In the genomic region with DNA sequence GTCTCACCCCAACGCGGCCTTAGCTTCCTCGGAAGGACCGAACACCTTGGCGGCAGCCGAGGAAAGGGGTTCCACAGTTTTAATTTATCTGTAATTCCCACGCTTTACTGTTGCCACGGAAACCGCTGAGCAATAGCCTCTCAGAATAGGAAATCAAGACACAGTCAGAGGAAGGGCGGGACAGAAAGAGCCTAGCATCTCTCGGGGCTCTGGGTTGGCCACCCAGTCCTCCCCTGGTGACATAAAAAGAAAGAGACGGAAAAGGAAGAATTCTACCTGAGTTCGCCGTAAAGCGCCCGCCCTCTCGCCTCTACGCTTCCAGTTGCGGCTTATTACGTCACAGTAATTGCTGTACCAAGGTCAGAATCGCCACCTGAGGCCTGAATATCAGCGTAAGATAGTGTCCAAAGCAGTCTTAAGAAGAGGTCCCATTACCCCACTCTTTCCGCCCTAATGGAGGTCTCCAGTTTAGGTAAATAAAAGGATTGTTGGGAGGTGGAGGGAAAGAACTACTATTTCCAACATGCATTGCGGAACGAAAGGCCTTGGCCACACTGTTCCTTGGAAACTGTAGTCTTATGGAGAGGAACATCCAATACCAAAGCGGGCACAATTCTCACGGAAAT, we compare ENCODE assay signal across 1 cellular context.
TF ChIP-seq lines count a peak whose summit lies in the region.

No MANE protein-coding gene starts in this region.

TF ChIP-seq in HepG2, 621 proteins besides CTCF, POLR2A, EP300 and RAD21 (continued from another document and continues in another):
- TF ChIP-seq, protein P1, sequence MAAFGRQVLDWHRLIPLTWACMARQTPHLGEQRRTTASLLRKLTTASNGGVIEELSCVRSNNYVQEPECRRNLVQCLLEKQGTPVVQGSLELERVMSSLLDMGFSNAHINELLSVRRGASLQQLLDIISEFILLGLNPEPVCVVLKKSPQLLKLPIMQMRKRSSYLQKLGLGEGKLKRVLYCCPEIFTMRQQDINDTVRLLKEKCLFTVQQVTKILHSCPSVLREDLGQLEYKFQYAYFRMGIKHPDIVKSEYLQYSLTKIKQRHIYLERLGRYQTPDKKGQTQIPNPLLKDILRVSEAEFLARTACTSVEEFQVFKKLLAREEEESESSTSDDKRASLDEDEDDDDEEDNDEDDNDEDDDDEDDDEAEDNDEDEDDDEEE (CRISPR knock-in tag; IDR thresholded peaks at IDR 0.05), result no peak
- no peak for TF ChIP-seq SALL1 (CRISPR knock-in tag; IDR thresholded peaks at IDR 0.05)
- TF ChIP-seq ZFP36L1 (CRISPR knock-in tag; IDR thresholded peaks at IDR 0.05), result 0 out of 2 replicates have a peak, but pooled peaks have one; percentile 21
- TF ChIP-seq CCDC6 (CRISPR knock-in tag; IDR thresholded peaks at IDR 0.05), result 0 out of 2 replicates have a peak, but pooled peaks have one; percentile 54
- TF ChIP-seq, protein P2, sequence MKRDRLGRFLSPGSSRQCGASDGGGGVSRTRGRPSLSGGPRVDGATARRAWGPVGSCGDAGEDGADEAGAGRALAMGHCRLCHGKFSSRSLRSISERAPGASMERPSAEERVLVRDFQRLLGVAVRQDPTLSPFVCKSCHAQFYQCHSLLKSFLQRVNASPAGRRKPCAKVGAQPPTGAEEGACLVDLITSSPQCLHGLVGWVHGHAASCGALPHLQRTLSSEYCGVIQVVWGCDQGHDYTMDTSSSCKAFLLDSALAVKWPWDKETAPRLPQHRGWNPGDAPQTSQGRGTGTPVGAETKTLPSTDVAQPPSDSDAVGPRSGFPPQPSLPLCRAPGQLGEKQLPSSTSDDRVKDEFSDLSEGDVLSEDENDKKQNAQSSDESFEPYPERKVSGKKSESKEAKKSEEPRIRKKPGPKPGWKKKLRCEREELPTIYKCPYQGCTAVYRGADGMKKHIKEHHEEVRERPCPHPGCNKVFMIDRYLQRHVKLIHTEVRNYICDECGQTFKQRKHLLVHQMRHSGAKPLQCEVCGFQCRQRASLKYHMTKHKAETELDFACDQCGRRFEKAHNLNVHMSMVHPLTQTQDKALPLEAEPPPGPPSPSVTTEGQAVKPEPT (CRISPR knock-in tag; IDR thresholded peaks at IDR 0.05; ENCODE audit: low read depth), result peak; percentile 66; the same call in 1 of the 2 replicates
- peak; percentile 54; the same call in 1 of the 2 replicates for TF ChIP-seq ELF3 (CRISPR knock-in tag; IDR thresholded peaks at IDR 0.05)
- no peak for TF ChIP-seq ZNF777 (CRISPR knock-in tag; IDR thresholded peaks at IDR 0.05)
- peak; percentile 1; the same call in 1 of the 2 replicates for TF ChIP-seq FOXC1 (CRISPR knock-in tag; IDR thresholded peaks at IDR 0.05; ENCODE audit: borderline replicate concordance)
- peak; percentile 83; the same call in 1 of the 2 replicates for TF ChIP-seq HOXA9 (CRISPR knock-in tag; IDR thresholded peaks at IDR 0.05; ENCODE audit: borderline replicate concordance)
- TF ChIP-seq ZNF737 (CRISPR knock-in tag; IDR thresholded peaks at IDR 0.05; ENCODE audit: borderline replicate concordance), result 0 out of 2 replicates have a peak, but pooled peaks have one; percentile 17
- TF ChIP-seq ESRRA (CRISPR knock-in tag; IDR thresholded peaks at IDR 0.05; ENCODE audit: low read depth), result peak; percentile 68; the same call in 1 of the 2 replicates
- peak; percentile 55; the same call in 1 of the 2 replicates for TF ChIP-seq REPIN1 (CRISPR knock-in tag; IDR thresholded peaks at IDR 0.05; ENCODE audit: borderline replicate concordance, low read depth)
- no peak for TF ChIP-seq MED13 (CRISPR knock-in tag; IDR thresholded peaks at IDR 0.05)
- TF ChIP-seq TMF1 (CRISPR knock-in tag; IDR thresholded peaks at IDR 0.05; ENCODE audit: low read depth), result peak; percentile 95
- TF ChIP-seq ONECUT2 (CRISPR knock-in tag; IDR thresholded peaks at IDR 0.05), result no peak
- TF ChIP-seq KDM5A (IDR thresholded peaks at IDR 0.05; ENCODE audit: borderline replicate concordance, low read length), result peak; percentile 89
- TF ChIP-seq RXRA (CRISPR knock-in tag; IDR thresholded peaks at IDR 0.05), result no peak; the same call in 1 of the 2 replicates
- TF ChIP-seq ZNF83 (CRISPR knock-in tag; IDR thresholded peaks at IDR 0.05; ENCODE audit: borderline replicate concordance), result no peak
- TF ChIP-seq, protein P3, sequence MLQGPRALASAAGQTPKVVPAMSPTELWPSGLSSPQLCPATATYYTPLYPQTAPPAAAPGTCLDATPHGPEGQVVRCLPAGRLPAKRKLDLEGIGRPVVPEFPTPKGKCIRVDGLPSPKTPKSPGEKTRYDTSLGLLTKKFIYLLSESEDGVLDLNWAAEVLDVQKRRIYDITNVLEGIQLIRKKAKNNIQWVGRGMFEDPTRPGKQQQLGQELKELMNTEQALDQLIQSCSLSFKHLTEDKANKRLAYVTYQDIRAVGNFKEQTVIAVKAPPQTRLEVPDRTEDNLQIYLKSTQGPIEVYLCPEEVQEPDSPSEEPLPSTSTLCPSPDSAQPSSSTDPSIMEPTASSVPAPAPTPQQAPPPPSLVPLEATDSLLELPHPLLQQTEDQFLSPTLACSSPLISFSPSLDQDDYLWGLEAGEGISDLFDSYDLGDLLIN (CRISPR knock-in tag; IDR thresholded peaks at IDR 0.05; ENCODE audit: borderline replicate concordance), result no peak
- TF ChIP-seq ZNF260 (CRISPR knock-in tag; IDR thresholded peaks at IDR 0.05; ENCODE audit: borderline replicate concordance, low read depth), result no peak
- TF ChIP-seq SIN3A (IDR thresholded peaks at IDR 0.05; ENCODE audit: borderline replicate concordance, low read depth, low read length), result peak; percentile 77; the same call in 1 of the 2 replicates
- TF ChIP-seq FOXA3 (CRISPR knock-in tag; IDR thresholded peaks at IDR 0.05), result no peak
- peak; percentile 35; the same call in 1 of the 2 replicates for TF ChIP-seq IRX3 (CRISPR knock-in tag; IDR thresholded peaks at IDR 0.05; ENCODE audit: borderline replicate concordance, low read depth)
- TF ChIP-seq, protein P4, sequence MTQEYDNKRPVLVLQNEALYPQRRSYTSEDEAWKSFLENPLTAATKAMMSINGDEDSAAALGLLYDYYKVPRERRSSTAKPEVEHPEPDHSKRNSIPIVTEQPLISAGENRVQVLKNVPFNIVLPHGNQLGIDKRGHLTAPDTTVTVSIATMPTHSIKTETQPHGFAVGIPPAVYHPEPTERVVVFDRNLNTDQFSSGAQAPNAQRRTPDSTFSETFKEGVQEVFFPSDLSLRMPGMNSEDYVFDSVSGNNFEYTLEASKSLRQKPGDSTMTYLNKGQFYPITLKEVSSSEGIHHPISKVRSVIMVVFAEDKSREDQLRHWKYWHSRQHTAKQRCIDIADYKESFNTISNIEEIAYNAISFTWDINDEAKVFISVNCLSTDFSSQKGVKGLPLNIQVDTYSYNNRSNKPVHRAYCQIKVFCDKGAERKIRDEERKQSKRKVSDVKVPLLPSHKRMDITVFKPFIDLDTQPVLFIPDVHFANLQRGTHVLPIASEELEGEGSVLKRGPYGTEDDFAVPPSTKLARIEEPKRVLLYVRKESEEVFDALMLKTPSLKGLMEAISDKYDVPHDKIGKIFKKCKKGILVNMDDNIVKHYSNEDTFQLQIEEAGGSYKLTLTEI (CRISPR knock-in tag; conservative IDR thresholded peaks at IDR 0.05), result no peak
- TF ChIP-seq TGIF2 (CRISPR knock-in tag; IDR thresholded peaks at IDR 0.05), result no peak
- TF ChIP-seq ZNF75D (CRISPR knock-in tag; IDR thresholded peaks at IDR 0.05; ENCODE audit: borderline replicate concordance), result no peak
- 0 out of 2 replicates have a peak, but pooled peaks have one; percentile 3 for TF ChIP-seq ATF7-NPFF (CRISPR knock-in tag; IDR thresholded peaks at IDR 0.05; ENCODE audit: low read depth)
- peak; percentile 70; the same call in 1 of the 2 replicates for TF ChIP-seq ZNF569 (CRISPR knock-in tag; IDR thresholded peaks at IDR 0.05; ENCODE audit: borderline replicate concordance)
- TF ChIP-seq SIN3B (IDR thresholded peaks at IDR 0.05; ENCODE audit: low read length), result peak; percentile 79
- peak; percentile 88 for TF ChIP-seq SMYD3 (CRISPR knock-in tag; IDR thresholded peaks at IDR 0.05)
- TF ChIP-seq ZFP62 (CRISPR knock-in tag; IDR thresholded peaks at IDR 0.05), result no peak
- TF ChIP-seq, protein P5, sequence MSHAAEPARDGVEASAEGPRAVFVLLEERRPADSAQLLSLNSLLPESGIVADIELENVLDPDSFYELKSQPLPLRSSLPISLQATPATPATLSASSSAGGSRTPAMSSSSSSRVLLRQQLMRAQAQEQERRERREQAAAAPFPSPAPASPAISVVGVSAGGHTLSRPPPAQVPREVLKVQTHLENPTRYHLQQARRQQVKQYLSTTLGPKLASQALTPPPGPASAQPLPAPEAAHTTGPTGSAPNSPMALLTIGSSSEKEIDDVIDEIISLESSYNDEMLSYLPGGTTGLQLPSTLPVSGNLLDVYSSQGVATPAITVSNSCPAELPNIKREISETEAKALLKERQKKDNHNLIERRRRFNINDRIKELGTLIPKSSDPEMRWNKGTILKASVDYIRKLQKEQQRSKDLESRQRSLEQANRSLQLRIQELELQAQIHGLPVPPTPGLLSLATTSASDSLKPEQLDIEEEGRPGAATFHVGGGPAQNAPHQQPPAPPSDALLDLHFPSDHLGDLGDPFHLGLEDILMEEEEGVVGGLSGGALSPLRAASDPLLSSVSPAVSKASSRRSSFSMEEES (CRISPR knock-in tag; IDR thresholded peaks at IDR 0.05), result peak; percentile 36; the same call in 1 of the 2 replicates
- TF ChIP-seq, protein P6, sequence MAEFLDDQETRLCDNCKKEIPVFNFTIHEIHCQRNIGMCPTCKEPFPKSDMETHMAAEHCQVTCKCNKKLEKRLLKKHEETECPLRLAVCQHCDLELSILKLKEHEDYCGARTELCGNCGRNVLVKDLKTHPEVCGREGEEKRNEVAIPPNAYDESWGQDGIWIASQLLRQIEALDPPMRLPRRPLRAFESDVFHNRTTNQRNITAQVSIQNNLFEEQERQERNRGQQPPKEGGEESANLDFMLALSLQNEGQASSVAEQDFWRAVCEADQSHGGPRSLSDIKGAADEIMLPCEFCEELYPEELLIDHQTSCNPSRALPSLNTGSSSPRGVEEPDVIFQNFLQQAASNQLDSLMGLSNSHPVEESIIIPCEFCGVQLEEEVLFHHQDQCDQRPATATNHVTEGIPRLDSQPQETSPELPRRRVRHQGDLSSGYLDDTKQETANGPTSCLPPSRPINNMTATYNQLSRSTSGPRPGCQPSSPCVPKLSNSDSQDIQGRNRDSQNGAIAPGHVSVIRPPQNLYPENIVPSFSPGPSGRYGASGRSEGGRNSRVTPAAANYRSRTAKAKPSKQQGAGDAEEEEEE (CRISPR knock-in tag; IDR thresholded peaks at IDR 0.05; ENCODE audit: borderline replicate concordance), result no peak; the same call in none of the 2 replicates
- TF ChIP-seq RFX3 (CRISPR knock-in tag; IDR thresholded peaks at IDR 0.05), result peak; percentile 88
- TF ChIP-seq, protein P7, sequence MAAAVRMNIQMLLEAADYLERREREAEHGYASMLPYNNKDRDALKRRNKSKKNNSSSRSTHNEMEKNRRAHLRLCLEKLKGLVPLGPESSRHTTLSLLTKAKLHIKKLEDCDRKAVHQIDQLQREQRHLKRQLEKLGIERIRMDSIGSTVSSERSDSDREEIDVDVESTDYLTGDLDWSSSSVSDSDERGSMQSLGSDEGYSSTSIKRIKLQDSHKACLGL (CRISPR knock-in tag; IDR thresholded peaks at IDR 0.05), result 0 out of 2 replicates have a peak, but pooled peaks have one; percentile 4
- peak; percentile 11 for TF ChIP-seq XRCC5 (optimal IDR thresholded peaks at IDR 0.05; ENCODE audit: low read length)
- TF ChIP-seq CEBPB (IDR thresholded peaks at IDR 0.05; ENCODE audit: borderline replicate concordance, low read depth, low read length), result peak; percentile 69
- TF ChIP-seq ZNF614 (CRISPR knock-in tag; IDR thresholded peaks at IDR 0.05; ENCODE audit: borderline replicate concordance), result 0 out of 2 replicates have a peak, but pooled peaks have one; percentile 7
- 0 out of 2 replicates have a peak, but pooled peaks have one; percentile 0 for TF ChIP-seq NFKB2 (CRISPR knock-in tag; IDR thresholded peaks at IDR 0.05; ENCODE audit: borderline replicate concordance)
- TF ChIP-seq, protein P8, sequence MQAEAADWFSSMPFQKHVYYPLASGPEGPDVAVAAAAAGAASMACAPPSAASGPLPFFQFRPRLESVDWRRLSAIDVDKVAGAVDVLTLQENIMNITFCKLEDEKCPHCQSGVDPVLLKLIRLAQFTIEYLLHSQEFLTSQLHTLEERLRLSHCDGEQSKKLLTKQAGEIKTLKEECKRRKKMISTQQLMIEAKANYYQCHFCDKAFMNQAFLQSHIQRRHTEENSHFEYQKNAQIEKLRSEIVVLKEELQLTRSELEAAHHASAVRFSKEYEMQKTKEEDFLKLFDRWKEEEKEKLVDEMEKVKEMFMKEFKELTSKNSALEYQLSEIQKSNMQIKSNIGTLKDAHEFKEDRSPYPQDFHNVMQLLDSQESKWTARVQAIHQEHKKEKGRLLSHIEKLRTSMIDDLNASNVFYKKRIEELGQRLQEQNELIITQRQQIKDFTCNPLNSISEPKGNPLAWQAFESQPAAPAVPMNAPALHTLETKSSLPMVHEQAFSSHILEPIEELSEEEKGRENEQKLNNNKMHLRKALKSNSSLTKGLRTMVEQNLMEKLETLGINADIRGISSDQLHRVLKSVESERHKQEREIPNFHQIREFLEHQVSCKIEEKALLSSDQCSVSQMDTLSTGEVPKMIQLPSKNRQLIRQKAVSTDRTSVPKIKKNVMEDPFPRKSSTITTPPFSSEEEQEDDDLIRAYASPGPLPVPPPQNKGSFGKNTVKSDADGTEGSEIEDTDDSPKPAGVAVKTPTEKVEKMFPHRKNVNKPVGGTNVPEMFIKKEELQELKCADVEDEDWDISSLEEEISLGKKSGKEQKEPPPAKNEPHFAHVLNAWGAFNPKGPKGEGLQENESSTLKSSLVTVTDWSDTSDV (CRISPR knock-in tag; IDR thresholded peaks at IDR 0.05), result no peak
- peak; percentile 98 for TF ChIP-seq ZBTB21 (CRISPR knock-in tag; IDR thresholded peaks at IDR 0.05)
- TF ChIP-seq ZBTB8A (CRISPR knock-in tag; IDR thresholded peaks at IDR 0.05; ENCODE audit: borderline replicate concordance, low read depth), result no peak
- TF ChIP-seq, protein P9, sequence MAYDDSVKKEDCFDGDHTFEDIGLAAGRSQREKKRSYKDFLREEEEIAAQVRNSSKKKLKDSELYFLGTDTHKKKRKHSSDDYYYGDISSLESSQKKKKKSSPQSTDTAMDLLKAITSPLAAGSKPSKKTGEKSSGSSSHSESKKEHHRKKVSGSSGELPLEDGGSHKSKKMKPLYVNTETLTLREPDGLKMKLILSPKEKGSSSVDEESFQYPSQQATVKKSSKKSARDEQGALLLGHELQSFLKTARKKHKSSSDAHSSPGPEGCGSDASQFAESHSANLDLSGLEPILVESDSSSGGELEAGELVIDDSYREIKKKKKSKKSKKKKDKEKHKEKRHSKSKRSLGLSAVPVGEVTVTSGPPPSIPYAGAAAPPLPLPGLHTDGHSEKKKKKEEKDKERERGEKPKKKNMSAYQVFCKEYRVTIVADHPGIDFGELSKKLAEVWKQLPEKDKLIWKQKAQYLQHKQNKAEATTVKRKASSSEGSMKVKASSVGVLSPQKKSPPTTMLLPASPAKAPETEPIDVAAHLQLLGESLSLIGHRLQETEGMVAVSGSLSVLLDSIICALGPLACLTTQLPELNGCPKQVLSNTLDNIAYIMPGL (CRISPR knock-in tag; IDR thresholded peaks at IDR 0.05; ENCODE audit: borderline replicate concordance in 1 of 2, low read depth in 1 of 2), result peak; percentile 43 to 66; a peak in 1 of 4 replicates
- TF ChIP-seq ZNF225 (CRISPR knock-in tag; IDR thresholded peaks at IDR 0.05), result no peak
- peak; percentile 72; the same call in 1 of the 2 replicates for TF ChIP-seq ZNF557 (CRISPR knock-in tag; IDR thresholded peaks at IDR 0.05)
